In genomic region chr4:100880012-100880411, GRCh38 we compare ENCODE assay signal across 3 cellular contexts.
TF ChIP-seq lines count a peak whose summit lies in the region.

No MANE protein-coding gene starts in this region.

TF ChIP-seq in SK-N-SH treated with all-trans-retinoic acid at 6 μM for 48 hours, 23 proteins besides CTCF, POLR2A, EP300 and RAD21 (continued from another document):
- no peak for TF ChIP-seq TSHZ2 (CRISPR knock-in tag; IDR thresholded peaks at IDR 0.05)
- TF ChIP-seq ZNF565 (CRISPR knock-in tag; conservative IDR thresholded peaks at IDR 0.05; ENCODE audit: low read depth), result no peak
- no peak for TF ChIP-seq ZFP3 (CRISPR knock-in tag; IDR thresholded peaks at IDR 0.05)
- TF ChIP-seq RARB (CRISPR knock-in tag; IDR thresholded peaks at IDR 0.05), result no peak
- TF ChIP-seq ZC3H10 (CRISPR knock-in tag; IDR thresholded peaks at IDR 0.05), result no peak
- TF ChIP-seq TOX (CRISPR knock-in tag; IDR thresholded peaks at IDR 0.05; ENCODE audit: borderline replicate concordance), result no peak
- TF ChIP-seq ISL1 (CRISPR knock-in tag; IDR thresholded peaks at IDR 0.05), result no peak
- no peak for TF ChIP-seq CSRNP3 (CRISPR knock-in tag; IDR thresholded peaks at IDR 0.05)
- TF ChIP-seq PPARA (CRISPR knock-in tag; IDR thresholded peaks at IDR 0.05; ENCODE audit: borderline replicate concordance), result no peak
- TF ChIP-seq CREB5 (CRISPR knock-in tag; IDR thresholded peaks at IDR 0.05; ENCODE audit: low read depth), result no peak
- TF ChIP-seq ZNF8 (CRISPR knock-in tag; IDR thresholded peaks at IDR 0.05), result no peak
- TF ChIP-seq GLIS3 (CRISPR knock-in tag; IDR thresholded peaks at IDR 0.05), result no peak

TF ChIP-seq in SK-N-SH, 30 proteins besides CTCF, POLR2A, EP300 and RAD21 (continued from another document):
- TF ChIP-seq YY1 (IDR thresholded peaks at IDR 0.05; ENCODE audit: low read depth), result no peak
- no peak for TF ChIP-seq TEAD4 (IDR thresholded peaks at IDR 0.05; ENCODE audit: borderline replicate concordance, insufficient read depth)
- no peak for TF ChIP-seq FOSL2 (IDR thresholded peaks at IDR 0.05; ENCODE audit: borderline replicate concordance, low read depth)
- TF ChIP-seq GABPA (IDR thresholded peaks at IDR 0.05; ENCODE audit: low read depth), result no peak
- no peak for TF ChIP-seq IRF3 (IDR thresholded peaks at IDR 0.05; ENCODE audit: low read depth, low read length)
- TF ChIP-seq RFX5 (IDR thresholded peaks at IDR 0.05; ENCODE audit: low read length), result no peak
- TF ChIP-seq FOXJ3 (CRISPR knock-in tag; IDR thresholded peaks at IDR 0.05), result no peak
- TF ChIP-seq MEF2A (IDR thresholded peaks at IDR 0.05; ENCODE audit: borderline replicate concordance, low read depth), result no peak

TF ChIP-seq in HEK293T, 16 proteins besides CTCF, POLR2A, EP300 and RAD21:
- TF ChIP-seq FOXK2 (IDR thresholded peaks at IDR 0.05) (no peak), NFRKB (IDR thresholded peaks at IDR 0.05) (no peak), ARNT (IDR thresholded peaks at IDR 0.05) (no peak), PKNOX1 (IDR thresholded peaks at IDR 0.05) (no peak), FOXA1 (IDR thresholded peaks at IDR 0.05) (no peak), LEF1 (IDR thresholded peaks at IDR 0.05; ENCODE audit: borderline replicate concordance) (no peak)
